Comparison of ENCODE assay signal across 1 cellular context in genomic region chr9:125558453-125559084, GRCh38.
A peak's percentile ranks its signal among the peaks of the same experiment; 100 is the strongest.
TF ChIP-seq lines count a peak whose summit lies in the region.

No MANE protein-coding gene starts in this region.

TF ChIP-seq in GM12878, 131 proteins besides CTCF, POLR2A, EP300 and RAD21 (continued from another document):
- TF ChIP-seq ZBTB40 (IDR thresholded peaks at IDR 0.05; ENCODE audit: borderline replicate concordance): no peak
- no peak for TF ChIP-seq SIN3A (IDR thresholded peaks at IDR 0.05; ENCODE audit: low read depth, low read length)
- TF ChIP-seq ZNF384 (IDR thresholded peaks at IDR 0.05; ENCODE audit: borderline replicate concordance, low read depth, low read length): peak; percentile 72
- no peak for TF ChIP-seq TCF7 (IDR thresholded peaks at IDR 0.05; ENCODE audit: borderline replicate concordance)
- no peak for TF ChIP-seq DPF2 (IDR thresholded peaks at IDR 0.05)
- no peak for TF ChIP-seq WRNIP1 (IDR thresholded peaks at IDR 0.05; ENCODE audit: borderline replicate concordance, low read depth, low read length)
- TF ChIP-seq CREB1 (IDR thresholded peaks at IDR 0.05; ENCODE audit: low read depth): no peak
- TF ChIP-seq ASH2L (IDR thresholded peaks at IDR 0.05; ENCODE audit: borderline replicate concordance, low read depth): no peak
- no peak for TF ChIP-seq CBX3 (IDR thresholded peaks at IDR 0.05; ENCODE audit: borderline replicate concordance, low read depth)
- TF ChIP-seq MYC (IDR thresholded peaks at IDR 0.05; ENCODE audit: insufficient read depth, insufficient read length, insufficient replicate concordance, low read length, severe bottlenecking): no peak
- TF ChIP-seq NR2C2 (IDR thresholded peaks at IDR 0.05; ENCODE audit: borderline replicate concordance, control insufficient read depth, insufficient read length, low read depth): no peak
- TF ChIP-seq ZNF24 (IDR thresholded peaks at IDR 0.05): 0 out of 2 replicates have a peak, but pooled peaks have one; percentile 10
- TF ChIP-seq PRDM15 (CRISPR knock-in tag; IDR thresholded peaks at IDR 0.05): no peak
- TF ChIP-seq EZH2 (IDR thresholded peaks at IDR 0.05; ENCODE audit: borderline replicate concordance, control insufficient read depth, low read depth, low read length): no peak
- TF ChIP-seq CBFB (IDR thresholded peaks at IDR 0.05; ENCODE audit: low read depth): no peak
- TF ChIP-seq ATF2 (IDR thresholded peaks at IDR 0.05; ENCODE audit: low read length): no peak
- TF ChIP-seq MTA2 (IDR thresholded peaks at IDR 0.05; ENCODE audit: low read depth): no peak
- TF ChIP-seq TCF3 (IDR thresholded peaks at IDR 0.05; ENCODE audit: borderline replicate concordance, insufficient read depth, low read depth, low read length): no peak
- 0 out of 2 replicates have a peak, but pooled peaks have one; percentile 19 for TF ChIP-seq IRF4 (IDR thresholded peaks at IDR 0.05; ENCODE audit: low read depth, low read length)
- TF ChIP-seq MEF2B (IDR thresholded peaks at IDR 0.05; ENCODE audit: partially characterized antibody, poor library complexity, severe bottlenecking): peak; percentile 81
